Comparison of ENCODE assay signal across 31 cellular contexts in the genomic region with DNA sequence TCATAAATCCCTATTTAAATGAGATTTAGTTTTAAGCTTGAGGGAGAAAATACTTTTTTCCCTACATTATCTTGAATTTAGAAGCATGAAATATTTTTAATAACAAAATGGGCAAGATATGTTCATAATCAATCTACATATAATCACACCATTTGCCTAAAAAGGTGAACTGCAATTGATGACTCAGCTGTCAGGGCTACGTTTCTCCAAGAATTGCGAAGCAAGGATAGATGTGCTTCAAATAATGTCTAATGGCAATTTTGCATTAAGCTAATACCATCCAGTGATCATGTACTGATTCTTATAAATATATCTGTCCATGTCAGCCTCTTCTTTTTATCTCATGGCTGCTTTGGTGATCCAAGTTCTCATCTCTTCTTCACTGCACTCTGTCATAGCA.
"Had no signal": no experiment of that assay in that cellular context is flagged by ENCODE, and none has a peak within 500 bp of the region (broad histone marks: within the 10 kb centered on the region; RNA-seq: fewer than 3 reads in every experiment).

No MANE protein-coding gene starts in this region.

- DNase-seq: activated effector memory CD4-positive, alpha-beta T cell treated with anti-CD3 and anti-CD28 coated beads, Interleukin-2, amount 50 U/mL, for 16 hours; activated effector memory CD4-positive, alpha-beta T cell treated with Interleukin-2 at 50 U/mL for 16 hours; activated gamma-delta T cell; activated gamma-delta T cell treated with Interleukin-2 at 50 U/mL for 16 hours; activated naive CD4-positive, alpha-beta T cell; activated naive CD4-positive, alpha-beta T cell treated with anti-CD3 and anti-CD28 coated beads for 36 hours; activated naive CD4-positive, alpha-beta T cell treated with anti-CD3 and anti-CD28 coated beads, Interleukin-2, amount 10 ng/mL, durations not matched to agents 7 days and 5 days; activated naive CD4-positive, alpha-beta T cell treated with anti-CD3 and anti-CD28 coated beads, Interleukin-2, amount 50 U/mL, for 16 hours; activated naive CD4-positive, alpha-beta T cell treated with Interleukin-2 at 50 U/mL for 16 hours; activated naive CD8-positive, alpha-beta T cell treated with anti-CD3 and anti-CD28 coated beads for 36 hours; activated naive CD8-positive, alpha-beta T cell treated with anti-CD3 and anti-CD28 coated beads, Interleukin-2, amount 10 ng/mL, durations not matched to agents 7 days and 5 days; activated naive CD8-positive, alpha-beta T cell treated with anti-CD3 and anti-CD28 coated beads, Interleukin-2, amount 50 U/mL, for 24 hours; activated T-cell treated with anti-CD3 and anti-CD28 coated beads, Interleukin-2, amount 50 U/mL, for 1 hour; activated T-cell treated with anti-CD3 and anti-CD28 coated beads, Interleukin-2, amount 50 U/mL, for 24 hours; activated T-cell treated with anti-CD3 and anti-CD28 coated beads, Interleukin-2, amount 50 U/mL, for 4 hours; activated T-cell treated with anti-CD3 and anti-CD28 coated beads, Interleukin-2, amount 50 U/mL, for 48 hours; activated T-cell treated with anti-CD3 and anti-CD28 coated beads, Interleukin-2, amount 50 U/mL, for 72 hours; adrenal gland; amniotic stem cell; anterior cingulate cortex; aorta; body of pancreas; brain microvascular endothelial cell; caudate nucleus; central memory CD4-positive, alpha-beta T cell; cerebellar nuclear complex had no signal

- H3K4me1 ChIP-seq: adrenal gland, breast epithelium had no signal

- H3K36me3 ChIP-seq: adrenal gland, ascending aorta, brain microvascular endothelial cell, breast epithelium, cardiac muscle cell had no signal

- FAIRE-seq: astrocyte had no signal

- H3K9me3 ChIP-seq: adrenal gland, ascending aorta, body of pancreas, breast epithelium had no signal

- H3K27ac ChIP-seq: adrenal gland, ascending aorta, body of pancreas, brain microvascular endothelial cell, breast epithelium, cardiac muscle cell had no signal

- H3K27me3 ChIP-seq: adrenal gland, ascending aorta, body of pancreas, brain microvascular endothelial cell, breast epithelium, cardiac muscle cell had no signal

- H3K4me3 ChIP-seq: adrenal gland, ascending aorta, body of pancreas, breast epithelium, cardiac muscle cell had no signal

- ATAC-seq: activated naive CD8-positive, alpha-beta T cell treated with anti-CD3 and anti-CD28 coated beads, Interleukin-2, amount 50 U/mL, for 24 hours; activated T-cell treated with anti-CD3 and anti-CD28 coated beads, Interleukin-2, amount 50 U/mL, for 4 hours; activated T-helper 17 cell treated with anti-CD3 and anti-CD28 coated beads, Interleukin-2, amount 50 U/mL, for 72 hours; body of pancreas had no signal
